Comparison of ENCODE assay signal across 1 cellular context in the genomic region with DNA sequence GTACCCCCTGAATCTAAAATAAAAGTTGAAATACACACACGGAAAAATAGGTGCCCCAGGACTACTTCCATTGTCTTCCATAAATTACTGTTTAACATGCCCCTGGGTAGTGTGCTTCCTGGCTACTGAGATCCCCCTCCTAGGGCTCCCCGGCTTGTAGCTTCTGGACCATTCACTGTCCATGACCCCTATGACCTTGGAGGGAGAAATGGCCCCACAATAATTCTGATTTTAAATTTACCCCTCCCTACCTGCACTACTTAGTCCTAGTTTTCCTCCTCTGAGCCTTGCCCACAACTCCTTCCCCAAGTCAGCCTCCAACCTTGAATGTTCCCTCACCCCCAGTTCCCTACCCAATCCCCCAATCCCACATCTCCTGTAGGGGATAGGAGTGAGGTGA.
TF ChIP-seq lines count a peak whose summit lies in the region.

No MANE protein-coding gene starts in this region.

TF ChIP-seq in WTC11, 78 proteins besides CTCF, POLR2A, EP300 and RAD21 (continued from another document):
- TF ChIP-seq, protein P1, sequence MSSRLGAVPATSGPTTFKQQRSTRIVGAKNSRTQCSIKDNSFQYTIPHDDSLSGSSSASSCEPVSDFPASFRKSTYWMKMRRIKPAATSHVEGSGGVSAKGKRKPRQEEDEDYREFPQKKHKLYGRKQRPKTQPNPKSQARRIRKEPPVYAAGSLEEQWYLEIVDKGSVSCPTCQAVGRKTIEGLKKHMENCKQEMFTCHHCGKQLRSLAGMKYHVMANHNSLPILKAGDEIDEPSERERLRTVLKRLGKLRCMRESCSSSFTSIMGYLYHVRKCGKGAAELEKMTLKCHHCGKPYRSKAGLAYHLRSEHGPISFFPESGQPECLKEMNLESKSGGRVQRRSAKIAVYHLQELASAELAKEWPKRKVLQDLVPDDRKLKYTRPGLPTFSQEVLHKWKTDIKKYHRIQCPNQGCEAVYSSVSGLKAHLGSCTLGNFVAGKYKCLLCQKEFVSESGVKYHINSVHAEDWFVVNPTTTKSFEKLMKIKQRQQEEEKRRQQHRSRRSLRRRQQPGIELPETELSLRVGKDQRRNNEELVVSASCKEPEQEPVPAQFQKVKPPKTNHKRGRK (CRISPR knock-in tag; IDR thresholded peaks at IDR 0.05; ENCODE audit: borderline replicate concordance) = no peak
- TF ChIP-seq SOX15 (CRISPR knock-in tag; IDR thresholded peaks at IDR 0.05) (no peak), FOXP1 (CRISPR knock-in tag; IDR thresholded peaks at IDR 0.05; ENCODE audit: borderline replicate concordance) (no peak), TEAD4 (CRISPR knock-in tag; IDR thresholded peaks at IDR 0.05) (no peak), MYBL2 (CRISPR knock-in tag; IDR thresholded peaks at IDR 0.05) (no peak), EMX1 (CRISPR knock-in tag; IDR thresholded peaks at IDR 0.05) (no peak), CBFB (CRISPR knock-in tag; IDR thresholded peaks at IDR 0.05; ENCODE audit: low read depth) (no peak), IRF2 (CRISPR knock-in tag; IDR thresholded peaks at IDR 0.05; ENCODE audit: borderline replicate concordance, low read depth) (no peak), ZNF138 (CRISPR knock-in tag; conservative IDR thresholded peaks at IDR 0.05) (no peak), RORB (CRISPR knock-in tag; IDR thresholded peaks at IDR 0.05) (no peak)
- TF ChIP-seq, protein P2, sequence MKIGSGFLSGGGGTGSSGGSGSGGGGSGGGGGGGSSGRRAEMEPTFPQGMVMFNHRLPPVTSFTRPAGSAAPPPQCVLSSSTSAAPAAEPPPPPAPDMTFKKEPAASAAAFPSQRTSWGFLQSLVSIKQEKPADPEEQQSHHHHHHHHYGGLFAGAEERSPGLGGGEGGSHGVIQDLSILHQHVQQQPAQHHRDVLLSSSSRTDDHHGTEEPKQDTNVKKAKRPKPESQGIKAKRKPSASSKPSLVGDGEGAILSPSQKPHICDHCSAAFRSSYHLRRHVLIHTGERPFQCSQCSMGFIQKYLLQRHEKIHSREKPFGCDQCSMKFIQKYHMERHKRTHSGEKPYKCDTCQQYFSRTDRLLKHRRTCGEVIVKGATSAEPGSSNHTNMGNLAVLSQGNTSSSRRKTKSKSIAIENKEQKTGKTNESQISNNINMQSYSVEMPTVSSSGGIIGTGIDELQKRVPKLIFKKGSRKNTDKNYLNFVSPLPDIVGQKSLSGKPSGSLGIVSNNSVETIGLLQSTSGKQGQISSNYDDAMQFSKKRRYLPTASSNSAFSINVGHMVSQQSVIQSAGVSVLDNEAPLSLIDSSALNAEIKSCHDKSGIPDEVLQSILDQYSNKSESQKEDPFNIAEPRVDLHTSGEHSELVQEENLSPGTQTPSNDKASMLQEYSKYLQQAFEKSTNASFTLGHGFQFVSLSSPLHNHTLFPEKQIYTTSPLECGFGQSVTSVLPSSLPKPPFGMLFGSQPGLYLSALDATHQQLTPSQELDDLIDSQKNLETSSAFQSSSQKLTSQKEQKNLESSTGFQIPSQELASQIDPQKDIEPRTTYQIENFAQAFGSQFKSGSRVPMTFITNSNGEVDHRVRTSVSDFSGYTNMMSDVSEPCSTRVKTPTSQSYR (CRISPR knock-in tag; IDR thresholded peaks at IDR 0.05) = no peak
- TF ChIP-seq, protein P3, sequence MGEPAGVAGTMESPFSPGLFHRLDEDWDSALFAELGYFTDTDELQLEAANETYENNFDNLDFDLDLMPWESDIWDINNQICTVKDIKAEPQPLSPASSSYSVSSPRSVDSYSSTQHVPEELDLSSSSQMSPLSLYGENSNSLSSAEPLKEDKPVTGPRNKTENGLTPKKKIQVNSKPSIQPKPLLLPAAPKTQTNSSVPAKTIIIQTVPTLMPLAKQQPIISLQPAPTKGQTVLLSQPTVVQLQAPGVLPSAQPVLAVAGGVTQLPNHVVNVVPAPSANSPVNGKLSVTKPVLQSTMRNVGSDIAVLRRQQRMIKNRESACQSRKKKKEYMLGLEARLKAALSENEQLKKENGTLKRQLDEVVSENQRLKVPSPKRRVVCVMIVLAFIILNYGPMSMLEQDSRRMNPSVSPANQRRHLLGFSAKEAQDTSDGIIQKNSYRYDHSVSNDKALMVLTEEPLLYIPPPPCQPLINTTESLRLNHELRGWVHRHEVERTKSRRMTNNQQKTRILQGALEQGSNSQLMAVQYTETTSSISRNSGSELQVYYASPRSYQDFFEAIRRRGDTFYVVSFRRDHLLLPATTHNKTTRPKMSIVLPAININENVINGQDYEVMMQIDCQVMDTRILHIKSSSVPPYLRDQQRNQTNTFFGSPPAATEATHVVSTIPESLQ (CRISPR knock-in tag; IDR thresholded peaks at IDR 0.05) = no peak
- TF ChIP-seq, protein P4, sequence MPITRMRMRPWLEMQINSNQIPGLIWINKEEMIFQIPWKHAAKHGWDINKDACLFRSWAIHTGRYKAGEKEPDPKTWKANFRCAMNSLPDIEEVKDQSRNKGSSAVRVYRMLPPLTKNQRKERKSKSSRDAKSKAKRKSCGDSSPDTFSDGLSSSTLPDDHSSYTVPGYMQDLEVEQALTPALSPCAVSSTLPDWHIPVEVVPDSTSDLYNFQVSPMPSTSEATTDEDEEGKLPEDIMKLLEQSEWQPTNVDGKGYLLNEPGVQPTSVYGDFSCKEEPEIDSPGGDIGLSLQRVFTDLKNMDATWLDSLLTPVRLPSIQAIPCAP (CRISPR knock-in tag; IDR thresholded peaks at IDR 0.05) = no peak
